In genomic region chr6:160378218-160378617, GRCh38 we compare ENCODE assay signal across 16 cellular contexts. TPM values are rescaled to one million over a fixed set of nuclear protein-coding genes. Genes with fewer than 3 reads are reported as not detected.
DNase-seq lines count a peak whose midpoint lies in the region; ATAC-seq and TF ChIP-seq lines count a peak whose summit lies in the region.
"Had no signal": no experiment of that assay in that cellular context is flagged by ENCODE, and none has a peak within 500 bp of the region (broad histone marks: within the 10 kb centered on the region; RNA-seq: fewer than 3 reads in every experiment).

No MANE protein-coding gene starts in this region.

- H3K36me3 ChIP-seq in adipocyte (ENCODE audit: control insufficient read depth, insufficient read depth, low read length, severe bottlenecking) (no peaks in the 10 kb centered on the region), prostate gland (no peaks in the 10 kb centered on the region), uterus (no peaks in the 10 kb centered on the region)

- H3K4me3 ChIP-seq in adipocyte (ENCODE audit: low read length) = no peak overlapping the region
- H3K4me3 ChIP-seq in prostate gland = no peak overlapping the region
- H3K4me3 ChIP-seq in uterus = no peak overlapping the region
- H3K4me3 ChIP-seq: GM23338, K562 had no signal

- H3K27ac ChIP-seq in epithelial cell of prostate (peak overlapping the region; percentile 76), prostate gland (peak overlapping the region; percentile 9 to 21), uterus (peak overlapping the region; percentile 19 to 31)

- peak overlapping the region; percentile 11 for H3K9ac ChIP-seq in adipocyte (ENCODE audit: low read length)

- H3K27me3 ChIP-seq in adipocyte (replicated peaks; ENCODE audit: control insufficient read depth, insufficient read depth, low read length) (no peaks in the 10 kb centered on the region), prostate gland (replicated peaks; ENCODE audit: insufficient read depth) (no peaks in the 10 kb centered on the region), uterus (no peaks in the 10 kb centered on the region)

- DNase-seq in adipocyte (ENCODE audit: low read depth) (no peak), epithelial cell of prostate (ENCODE audit: low read depth, low spot score) (peak; percentile 45), prostate gland (ENCODE audit: low spot score) (peak; percentile 35), uterus (no peak), NCI-H345 (lab: John Stamatoyannopoulos, UW) (no peak)
- DNase-seq in activated T-cell treated with anti-CD3 and anti-CD28 coated beads, Interleukin-2, amount 50 U/mL, for 48 hours = no peak
- DNase-seq: CD8-positive, alpha-beta T cell; GF-D8; NCI-H1048; NCI-H1694; NCI-H510A; SIG-M5 had no signal

- H3K9me3 ChIP-seq in adipocyte (ENCODE audit: control insufficient read depth, low read length) (no peaks in the 10 kb centered on the region), prostate gland (no peaks in the 10 kb centered on the region), uterus (no peaks in the 10 kb centered on the region)

- 21% methylated on average over 5 of the region's 5 CpGs for WGBS in prostate gland

- no peak for TF ChIP-seq POLR2A in prostate gland (IDR thresholded peaks at IDR 0.05)
- no peak for TF ChIP-seq POLR2A in uterus (IDR thresholded peaks at IDR 0.05)

- H3K4me1 ChIP-seq in adipocyte (ENCODE audit: control insufficient read depth, insufficient read depth, low read length) (peaks cover 31% of the 10 kb centered on the region), prostate gland (replicated peaks) (no peaks in the 10 kb centered on the region), uterus (peaks cover 0 to 4% of the 10 kb centered on the region in 2 donors)

- ATAC-seq in HG03025 (IDR thresholded peaks at IDR 0.05; ENCODE audit: low FRiP score, unreplicated experiment) = no peak
- ATAC-seq: CD8-positive, alpha-beta T cell; GM23338; K562; Panc1 had no signal

- TF ChIP-seq CTCF in prostate gland (IDR thresholded peaks at IDR 0.05) = no peak
- TF ChIP-seq CTCF in uterus (IDR thresholded peaks at IDR 0.05) = no peak

- intact Hi-C loops in prostate gland (cut with DNase I) = no loop called here
- intact Hi-C loops in uterus (cut with DNase I; ENCODE audit: low total_unique reads) = no loop called here

RNA-seq across cellular contexts. Expression of gene SLC22A3, which starts 30.0 kb away (rescaled TPM):
- 100 to 1,000 TPM in 1 of 2 donors, 10 to 100 TPM in 1; 50.2 to 118 TPM for total RNA-seq in prostate gland
- total RNA-seq in uterus = 10 to 100 TPM; 16.1 to 39.2 (median 28.1) TPM
- total RNA-seq: CD8-positive, alpha-beta T cell; K562 had no signal

Comparison
In these comparisons a context has a peak if more than half of its experiments do, and no peak if none do; other contexts are left out.
1. DNase-seq: peak in epithelial cell of prostate (single experiment) and prostate gland (single experiment); none in adipocyte (single experiment), uterus (0 of 2), NCI-H345 (single experiment) and activated T-cell treated with anti-CD3 and anti-CD28 coated beads, Interleukin-2, amount 50 U/mL, for 48 hours (0 of 2).
2. H3K27ac ChIP-seq: peak in every context shown above with its lines; median percentile 76 in epithelial cell of prostate; 25 in uterus; 15 in prostate gland.